ENCODE assay signal across 8 cellular contexts in the genomic region with DNA sequence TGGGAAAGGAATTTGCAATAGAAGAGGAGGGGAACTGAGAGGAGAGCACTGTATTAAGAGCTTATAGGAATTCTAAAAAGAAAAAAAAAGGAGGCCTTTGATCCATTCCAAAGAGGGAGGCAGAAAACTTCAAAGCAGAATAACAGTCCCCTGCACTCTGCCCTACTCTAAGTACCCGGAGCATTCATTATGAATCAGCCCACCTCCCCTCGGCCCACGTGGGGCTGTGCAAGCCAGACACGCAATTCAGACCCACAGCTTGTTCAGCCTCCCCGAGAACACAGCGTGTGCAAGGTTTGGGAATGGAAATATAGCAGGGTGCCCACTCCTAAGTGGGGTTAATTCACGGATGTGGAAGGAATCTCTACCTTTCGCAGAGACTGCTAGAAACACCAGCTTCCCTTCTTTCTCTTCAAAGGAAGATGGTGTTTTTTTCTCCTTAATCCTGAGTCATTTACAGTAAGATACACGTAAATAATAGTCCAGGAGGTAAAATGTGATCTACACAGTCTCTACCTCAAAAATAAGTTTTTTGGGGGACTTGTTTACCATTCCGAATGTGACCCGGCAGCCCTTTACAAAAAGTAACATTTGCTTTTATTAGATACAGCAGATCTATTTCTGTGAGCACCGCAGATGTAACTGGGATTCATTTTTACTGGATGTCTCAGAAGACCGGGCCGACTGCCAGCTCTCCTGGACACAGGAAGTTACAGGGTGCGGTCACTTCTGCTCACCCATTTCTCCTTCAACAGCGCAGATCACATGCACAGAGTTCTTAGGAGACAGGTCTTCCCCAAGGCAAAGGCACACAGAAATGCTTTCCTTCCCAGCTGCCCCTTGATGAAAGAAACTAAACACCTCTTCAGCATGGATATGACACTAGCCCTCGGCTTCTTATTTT.
DNase-seq lines count a peak whose midpoint lies in the region; ATAC-seq and TF ChIP-seq lines count a peak whose summit lies in the region.

No MANE protein-coding gene starts in this region.

- TF ChIP-seq CTCF in RWPE2 (IDR thresholded peaks at IDR 0.05; ENCODE audit: poor library complexity, severe bottlenecking) (no peak), fibroblast of villous mesenchyme (IDR thresholded peaks at IDR 0.05; ENCODE audit: insufficient read depth, low read depth, low read length) (no peak)

- no peak overlapping the region for H2BK12ac ChIP-seq in trophoblast cell (ENCODE audit: low read length)

- H3K9me3 ChIP-seq in RWPE2 (ENCODE audit: severe bottlenecking) (no peaks in the 10 kb centered on the region), trophoblast cell (ENCODE audit: insufficient read depth, low read depth, low read length) (no peaks in the 10 kb centered on the region)

- DNase-seq in DMS 273 treated with DMSO at 0.1 percent for 48 hours (lab: John Stamatoyannopoulos, UW) (peak; percentile 8), RWPE2 (ENCODE audit: low spot score) (peak; percentile 89), fibroblast of villous mesenchyme (ENCODE audit: low read depth) (peak; percentile 97), trophoblast cell (peak; percentile 31 to 48), SKM-1 (lab: John Stamatoyannopoulos, UW; ENCODE audit: unreplicated experiment) (no peak), ecto neural progenitor cell (ENCODE audit: low spot score) (no peak)

- H4K8ac ChIP-seq in trophoblast cell (ENCODE audit: low read depth, low read length), result no peak overlapping the region

- H2BK120ac ChIP-seq in trophoblast cell (ENCODE audit: insufficient read depth, low read length, poor library complexity), result no peak overlapping the region

- H3K36me3 ChIP-seq in RWPE2 (ENCODE audit: low read depth) (no peaks in the 10 kb centered on the region), trophoblast cell (ENCODE audit: control insufficient read depth in 1 of 2, insufficient read depth in 2 of 2, low read length in 2 of 2) (no peaks in the 10 kb centered on the region)

- no peak overlapping the region for H3K4me3 ChIP-seq in RWPE2 (ENCODE audit: severe bottlenecking)
- peak overlapping the region; percentile 15 for H3K4me3 ChIP-seq in fibroblast of villous mesenchyme (ENCODE audit: low read depth, low read length)
- H3K4me3 ChIP-seq in trophoblast cell (ENCODE audit: low read depth, low read length), result no peak overlapping the region

- no peak overlapping the region for H3K23ac ChIP-seq in trophoblast cell (ENCODE audit: low read length)

- no peak overlapping the region for H2BK5ac ChIP-seq in trophoblast cell (ENCODE audit: low read depth, low read length, poor library complexity)

- H3K4me1 ChIP-seq in RWPE2 (ENCODE audit: insufficient read depth, poor library complexity, severe bottlenecking) (peaks cover 16% of the 10 kb centered on the region), trophoblast cell (ENCODE audit: control insufficient read depth in 1 of 2, insufficient read depth in 2 of 2, low read length in 2 of 2) (peaks cover 0 to 2% of the 10 kb centered on the region in 2 experiments)

- no peaks in the 10 kb centered on the region for H3K27me3 ChIP-seq in RWPE2 (ENCODE audit: insufficient read depth, poor library complexity, severe bottlenecking)
- H3K27me3 ChIP-seq in trophoblast cell (ENCODE audit: insufficient read depth, low read length), result no peaks in the 10 kb centered on the region

- H3K27ac ChIP-seq in RWPE2 (ENCODE audit: poor library complexity, severe bottlenecking) (peak overlapping the region; percentile 68), trophoblast cell (ENCODE audit: low read depth, low read length) (no peak overlapping the region)

- H3K79me1 ChIP-seq in trophoblast cell (ENCODE audit: low read length), result no peaks in the 10 kb centered on the region

- WGBS in trophoblast cell (ENCODE audit: extremely low coverage, insufficient coverage, insufficient read length), result no CpG with 5 or more reads among the region's 17 CpGs

- no peak overlapping the region for H3K4ac ChIP-seq in trophoblast cell (ENCODE audit: low read depth, low read length)

- ATAC-seq in RWPE2 (ENCODE audit: low read depth) (peak; percentile 96), HG03108 (IDR thresholded peaks at IDR 0.05; ENCODE audit: unreplicated experiment) (no peak), GM18519 (IDR thresholded peaks at IDR 0.05; ENCODE audit: low FRiP score, unreplicated experiment) (no peak)

- H4K12ac ChIP-seq in trophoblast cell (ENCODE audit: low read depth, low read length), result no peak overlapping the region

- H3K4me2 ChIP-seq in trophoblast cell (ENCODE audit: low read length), result no peak overlapping the region

- no peak overlapping the region for H2AK5ac ChIP-seq in trophoblast cell (ENCODE audit: low read length)

- no peak overlapping the region for H3K14ac ChIP-seq in trophoblast cell (ENCODE audit: low read length)

- no peak overlapping the region for H4K91ac ChIP-seq in trophoblast cell (ENCODE audit: low read depth, low read length)

- H3K18ac ChIP-seq in trophoblast cell (ENCODE audit: low read length), result no peak overlapping the region

- no peak overlapping the region for H3K9ac ChIP-seq in trophoblast cell (ENCODE audit: low read length)

- no peak overlapping the region for H2AFZ ChIP-seq in trophoblast cell (ENCODE audit: insufficient read depth, low read length, poor library complexity)

- H3K79me2 ChIP-seq in trophoblast cell (ENCODE audit: control insufficient read depth, insufficient read depth, low read length, poor library complexity), result no peaks in the 10 kb centered on the region

Comparison
In these comparisons a context has a peak if more than half of its experiments do, and no peak if none do; other contexts are left out.
1. DNase-seq: peak in DMS 273 treated with DMSO at 0.1 percent for 48 hours (single experiment), RWPE2 (single experiment), fibroblast of villous mesenchyme (single experiment) and trophoblast cell (2 of 2); none in SKM-1 (single experiment) and ecto neural progenitor cell (single experiment).